17 cellular contexts compared by ENCODE assay signal in the genomic region with DNA sequence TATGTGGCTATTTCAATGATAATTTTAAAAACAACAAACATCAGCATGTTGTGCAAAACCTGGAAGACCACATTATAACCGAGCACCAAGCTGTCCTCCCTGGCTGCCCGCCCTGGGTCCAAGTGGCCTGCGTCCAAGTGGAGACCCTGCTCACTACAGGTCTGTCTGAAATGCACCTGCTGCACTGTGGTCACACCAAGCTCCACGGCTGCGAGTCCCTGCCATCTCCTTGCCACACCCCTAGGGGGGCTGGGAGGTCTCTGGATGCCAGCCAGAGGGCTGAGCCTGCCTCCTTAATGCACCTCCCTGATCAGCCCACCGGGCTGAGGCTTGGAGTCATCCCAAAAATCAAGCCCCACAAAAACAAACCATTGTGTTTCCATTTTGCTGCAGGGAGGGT.
"Had no signal": no experiment of that assay in that cellular context is flagged by ENCODE, and none has a peak within 500 bp of the region (broad histone marks: within the 10 kb centered on the region; RNA-seq: fewer than 3 reads in every experiment).

No MANE protein-coding gene starts in this region.

- H3K4me3 ChIP-seq: cardiac muscle cell, tibial nerve had no signal

- H3K4me3 Mint-ChIP-seq: activated CD4-positive, alpha-beta memory T cell treated with anti-CD3 and anti-CD28 coated beads for 36 hours; activated CD4-positive, alpha-beta T cell treated with anti-CD3 and anti-CD28 coated beads for 36 hours; activated CD8-positive, alpha-beta memory T cell treated with anti-CD3 and anti-CD28 coated beads, Interleukin-2, amount 10 ng/mL, durations not matched to agents 7 days and 5 days; activated naive CD8-positive, alpha-beta T cell treated with anti-CD3 and anti-CD28 coated beads, Interleukin-2, amount 10 ng/mL, durations not matched to agents 7 days and 5 days; effector memory CD8-positive, alpha-beta T cell; mesothelial cell of epicardium; nephron; T-helper 2 cell treated with Interferon-gamma antibody and Interleukin-4, amounts not matched to agents 5 μg/mL and 100 μg/mL, for 36 hours had no signal

- H3K27ac Mint-ChIP-seq: activated CD4-positive, alpha-beta memory T cell treated with anti-CD3 and anti-CD28 coated beads for 36 hours; activated CD4-positive, alpha-beta T cell treated with anti-CD3 and anti-CD28 coated beads for 36 hours; activated CD8-positive, alpha-beta memory T cell treated with anti-CD3 and anti-CD28 coated beads, Interleukin-2, amount 10 ng/mL, durations not matched to agents 7 days and 5 days; activated naive CD8-positive, alpha-beta T cell treated with anti-CD3 and anti-CD28 coated beads, Interleukin-2, amount 10 ng/mL, durations not matched to agents 7 days and 5 days; effector memory CD8-positive, alpha-beta T cell; mesothelial cell of epicardium; nephron; T-helper 2 cell treated with Interferon-gamma antibody and Interleukin-4, amounts not matched to agents 5 μg/mL and 100 μg/mL, for 36 hours had no signal

- H3K36me3 Mint-ChIP-seq: activated CD4-positive, alpha-beta memory T cell treated with anti-CD3 and anti-CD28 coated beads for 36 hours; activated CD8-positive, alpha-beta memory T cell treated with anti-CD3 and anti-CD28 coated beads, Interleukin-2, amount 10 ng/mL, durations not matched to agents 7 days and 5 days; activated naive CD8-positive, alpha-beta T cell treated with anti-CD3 and anti-CD28 coated beads, Interleukin-2, amount 10 ng/mL, durations not matched to agents 7 days and 5 days; mesothelial cell of epicardium had no signal

- DNase-seq: activated CD4-positive, alpha-beta memory T cell treated with anti-CD3 and anti-CD28 coated beads for 36 hours; activated CD4-positive, alpha-beta T cell treated with anti-CD3 and anti-CD28 coated beads for 36 hours; activated CD8-positive, alpha-beta memory T cell treated with anti-CD3 and anti-CD28 coated beads, Interleukin-2, amount 10 ng/mL, durations not matched to agents 7 days and 5 days; activated naive CD4-positive, alpha-beta T cell treated with Interleukin-2 at 50 U/mL for 16 hours; activated naive CD8-positive, alpha-beta T cell treated with anti-CD3 and anti-CD28 coated beads, Interleukin-2, amount 10 ng/mL, durations not matched to agents 7 days and 5 days; amygdala; effector memory CD8-positive, alpha-beta T cell; occipital lobe; retina; stimulated activated CD4-positive, alpha-beta T cell treated with anti-CD3 and anti-CD28 coated beads, Interleukin-12 subunit alpha, Interleukin-12 subunit beta, amount 100 ng/mL, for 4 hours; stimulated activated CD4-positive, alpha-beta T cell treated with anti-CD3 and anti-CD28 coated beads, Interleukin-1b, Interleukin-23, amount 100 ng/mL, for 48 hours; stimulated activated naive CD8-positive, alpha-beta T cell treated with anti-CD3 and anti-CD28 coated beads, Interleukin-15, Interleukin-2, amounts not matched to agents 100 U/mL and 50 U/mL, for 24 hours had no signal

- H3K9me3 Mint-ChIP-seq: activated CD4-positive, alpha-beta memory T cell treated with anti-CD3 and anti-CD28 coated beads for 36 hours; activated naive CD8-positive, alpha-beta T cell treated with anti-CD3 and anti-CD28 coated beads, Interleukin-2, amount 10 ng/mL, durations not matched to agents 7 days and 5 days; effector memory CD8-positive, alpha-beta T cell; mesothelial cell of epicardium; nephron; T-helper 2 cell treated with Interferon-gamma antibody and Interleukin-4, amounts not matched to agents 5 μg/mL and 100 μg/mL, for 36 hours had no signal

- H3K27ac ChIP-seq: cardiac muscle cell, tibial nerve had no signal

- H3K4me1 ChIP-seq: tibial nerve had no signal

- H3K27me3 Mint-ChIP-seq: activated CD4-positive, alpha-beta T cell treated with anti-CD3 and anti-CD28 coated beads for 36 hours had no signal

- H3K36me3 ChIP-seq: cardiac muscle cell, tibial nerve had no signal

- H3K27me3 ChIP-seq: cardiac muscle cell had no signal

- H3K4me1 Mint-ChIP-seq: activated CD4-positive, alpha-beta T cell treated with anti-CD3 and anti-CD28 coated beads for 36 hours; activated CD8-positive, alpha-beta memory T cell treated with anti-CD3 and anti-CD28 coated beads, Interleukin-2, amount 10 ng/mL, durations not matched to agents 7 days and 5 days; activated naive CD8-positive, alpha-beta T cell treated with anti-CD3 and anti-CD28 coated beads, Interleukin-2, amount 10 ng/mL, durations not matched to agents 7 days and 5 days; mesothelial cell of epicardium; nephron had no signal
